ENCODE assay signal across 8 cellular contexts in the genomic region with DNA sequence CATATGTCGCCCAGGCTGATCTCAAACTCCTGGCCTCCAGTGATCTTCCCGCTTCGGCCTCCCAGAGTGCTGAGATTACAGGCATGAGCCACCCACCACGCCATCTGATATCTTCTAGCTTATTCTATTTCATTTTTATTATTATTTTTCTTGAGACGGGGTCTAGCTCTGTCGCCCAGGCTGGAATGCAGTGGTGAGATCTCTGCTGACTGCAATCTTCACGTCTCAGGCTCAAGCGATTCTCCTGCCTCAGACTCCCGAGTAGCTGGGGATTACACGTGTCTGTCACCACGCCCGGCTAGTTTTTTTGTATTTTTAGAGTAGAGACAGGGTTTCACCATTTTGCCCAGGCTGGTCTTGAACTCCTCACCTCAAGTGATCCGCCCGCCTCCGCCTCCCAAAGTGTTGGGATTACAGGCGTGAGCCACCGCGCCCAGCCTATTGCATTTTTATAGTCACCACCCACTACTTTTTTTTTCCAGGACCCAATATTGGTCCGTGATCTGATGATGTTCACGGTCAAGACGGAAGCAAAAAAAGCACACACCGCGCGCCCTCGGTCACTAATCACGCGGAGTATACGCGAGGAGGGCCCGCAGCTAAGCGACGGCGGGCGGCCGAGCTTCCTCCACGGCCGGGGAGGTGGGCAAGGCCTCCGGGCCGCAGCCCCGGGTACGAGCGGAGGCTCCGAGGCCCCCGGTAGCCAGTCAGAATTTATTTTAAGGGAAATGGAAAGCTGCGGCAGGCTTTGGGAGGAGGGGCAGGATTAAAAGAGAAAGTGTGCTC. TPM values are rescaled to one million over a fixed set of nuclear protein-coding genes. Genes with fewer than 3 reads are reported as not detected.
DNase-seq lines count a peak whose midpoint lies in the region; ATAC-seq and TF ChIP-seq lines count a peak whose summit lies in the region.

No MANE protein-coding gene starts in this region.

- CTCF ChIA-PET in A673 (lab: Charles Lee): no interaction called here
- CTCF ChIA-PET in SK-N-SH (lab: Yijun Ruan, JAX): interaction anchor here (0.8 to 1.4 kb wide), 5 partner anchors 15 to 110 kb away, joined by 3 to 8 read pairs (median 3); no protein-coding TSS in a partner anchor

- H3K4me1 ChIP-seq in A673 (ENCODE audit: insufficient read depth, low read length, poor library complexity, severe bottlenecking) (peaks cover 17% of the 10 kb centered on the region), SK-N-SH (ENCODE audit: control insufficient read depth in 1 of 2, insufficient read depth in 2 of 2, low read depth in 1 of 2, low read length in 1 of 2) (peaks cover 9 to 31% of the 10 kb centered on the region in 2 experiments; a peak in 3 of 4 replicates), esophagus (ENCODE audit: control insufficient read depth in 2 of 2, insufficient read depth in 2 of 2, low read length in 1 of 2) (peaks cover 3 to 12% of the 10 kb centered on the region in 2 donors)

- TF ChIP-seq EP300 in SK-N-SH (IDR thresholded peaks at IDR 0.05; ENCODE audit: borderline replicate concordance in 1 of 2, low read depth in 1 of 2, low read length in 1 of 2): no peak

- H3K36me3 ChIP-seq in A673 (ENCODE audit: insufficient read depth, low read length, poor library complexity, severe bottlenecking) (peaks cover 24% of the 10 kb centered on the region), SK-N-SH (replicated peaks in 1 of 2; ENCODE audit: control insufficient read depth in 1 of 2, insufficient read depth in 2 of 2, low read length in 1 of 2) (peaks cover 8 to 16% of the 10 kb centered on the region in 2 experiments), esophagus (ENCODE audit: control insufficient read depth in 2 of 2, insufficient read depth in 2 of 2, low read length in 1 of 2) (peaks cover 8 to 10% of the 10 kb centered on the region in 2 donors)

- peak overlapping the region; percentile 92 for H3K4me3 Mint-ChIP-seq in neural crest cell

- H3K9ac ChIP-seq in SK-N-SH: peak overlapping the region; percentile 74

- H3K4me1 Mint-ChIP-seq in neural crest cell: peaks cover 31% of the 10 kb centered on the region

- H3K27me3 ChIP-seq in A673 (replicated peaks; ENCODE audit: insufficient read depth, low read depth, low read length, poor library complexity) (no peaks in the 10 kb centered on the region), SK-N-SH (ENCODE audit: insufficient read depth) (no peaks in the 10 kb centered on the region), esophagus (ENCODE audit: control insufficient read depth in 1 of 2, insufficient read depth in 2 of 2, low read length in 2 of 2) (peaks cover 0 to 9% of the 10 kb centered on the region in 2 donors)

- TF ChIP-seq RAD21 in SK-N-SH (IDR thresholded peaks at IDR 0.05; ENCODE audit: low read length): no peak

- H3F3A ChIP-seq in SK-N-SH (replicated peaks; ENCODE audit: insufficient read depth): peaks cover 6% of the 10 kb centered on the region

- peak overlapping the region; percentile 75 for H3K27ac Mint-ChIP-seq in neural crest cell (ENCODE audit: unreplicated experiment)

- TSS peak; percentile 48 for BruUV-seq in A673 (replicated peaks; lab: Mats Ljungman, UMichigan)

- DNase-seq in A673 (ENCODE audit: low spot score): no peak
- DNase-seq in SK-N-SH: no peak
- DNase-seq in neural crest cell (ENCODE audit: low read depth, low spot score): no peak
- DNase-seq in putamen (ENCODE audit: low spot score): no peak
- no peak for DNase-seq in NCI-H524 treated with DMSO at 0.1 percent for 48 hours (lab: John Stamatoyannopoulos, UW)

- H3K4me3 ChIP-seq in A673 (ENCODE audit: low read depth, low read length, poor library complexity, severe bottlenecking) (peak overlapping the region; percentile 89), SK-N-SH (ENCODE audit: low read depth in 2 of 2, low read length in 1 of 2) (peak overlapping the region; percentile 54 to 71), esophagus (ENCODE audit: low read depth in 1 of 2, low read length in 2 of 2) (peak overlapping the region; percentile 62 to 78)

- no peaks in the 10 kb centered on the region for H3K9me3 Mint-ChIP-seq in neural crest cell

- peaks cover 34% of the 10 kb centered on the region for H3K79me2 ChIP-seq in SK-N-SH (ENCODE audit: insufficient read depth)

- POLR2A ChIA-PET in A673 (lab: Charles Lee; ENCODE audit: low non-redundant PET) (interaction anchor here (0.9 kb wide), 1 partner anchor 20 kb away, joined by 3 read pairs; no protein-coding TSS in a partner anchor), SK-N-SH (lab: Yijun Ruan, JAX) (interaction anchor here (0.7 to 3.8 kb wide), 9 partner anchors 8 to 101 kb away, joined by 3 to 41 read pairs (median 4); partner anchors contain the start of genes PSMA7, SS18L1 and TAF4)

- H3K9me3 ChIP-seq in A673 (ENCODE audit: low read depth, low read length, poor library complexity, severe bottlenecking) (no peaks in the 10 kb centered on the region), SK-N-SH (no peaks in the 10 kb centered on the region), esophagus (ENCODE audit: control insufficient read depth in 2 of 2, insufficient read depth in 1 of 2, low read depth in 1 of 2, low read length in 1 of 2) (no peaks in the 10 kb centered on the region)

- peaks cover 9% of the 10 kb centered on the region for H3K36me3 Mint-ChIP-seq in neural crest cell (ENCODE audit: low read depth)

- peak overlapping the region; percentile 96 for H2AFZ ChIP-seq in SK-N-SH (ENCODE audit: low read depth)

- peaks cover 26% of the 10 kb centered on the region for H4K20me1 ChIP-seq in SK-N-SH (ENCODE audit: insufficient read depth)

- H3K27ac ChIP-seq in A673 (ENCODE audit: low read depth, low read length, poor library complexity, severe bottlenecking): peak overlapping the region; percentile 92
- peak overlapping the region; percentile 85 to 86 for H3K27ac ChIP-seq in SK-N-SH (ENCODE audit: low read depth in 2 of 2, low read length in 1 of 2)
- H3K27ac ChIP-seq in esophagus (ENCODE audit: low read depth in 2 of 2, low read length in 1 of 2): peak overlapping the region; percentile 93 to 98

- peaks cover 8% of the 10 kb centered on the region for H3K27me3 Mint-ChIP-seq in neural crest cell (ENCODE audit: low read depth)

- 37% methylated on average over 43 of the region's 45 CpGs for WGBS in SK-N-SH (ENCODE audit: low lambda C conversion rate)
- 15 to 17% methylated on average over 45 of the region's 45 CpGs for WGBS in esophagus, 2 donors

- TF ChIP-seq CTCF in A673 (conservative IDR thresholded peaks at IDR 0.05; ENCODE audit: low read depth, low read length) (no peak), SK-N-SH (IDR thresholded peaks at IDR 0.05) (no peak), neural crest cell (conservative IDR thresholded peaks at IDR 0.05) (no peak)

- H3K4me2 ChIP-seq in SK-N-SH: peak overlapping the region; percentile 92

- ATAC-seq in GM18858 (IDR thresholded peaks at IDR 0.05; ENCODE audit: unreplicated experiment) (peak; percentile 6), HG03064 (IDR thresholded peaks at IDR 0.05; ENCODE audit: low read depth, unreplicated experiment) (peak; percentile 1)

- intact Hi-C loops in A673 (cut with micrococcal nuclease; ENCODE audit: unreplicated experiment): loop anchor here (2.0 kb wide), 1 partner anchor 54 kb away; no protein-coding TSS in a partner anchor

- no peaks in the 10 kb centered on the region for H3K9me2 ChIP-seq in SK-N-SH

TF ChIP-seq in SK-N-SH, 30 proteins besides CTCF, POLR2A, EP300 and RAD21 (continues in another document):
- TF ChIP-seq CHD2 (IDR thresholded peaks at IDR 0.05; ENCODE audit: low read length, partially characterized antibody): peak; percentile 54
- TF ChIP-seq TCF12 (IDR thresholded peaks at IDR 0.05): no peak
- TF ChIP-seq RCOR1 (IDR thresholded peaks at IDR 0.05; ENCODE audit: low read length): no peak
- TF ChIP-seq FOXM1 (IDR thresholded peaks at IDR 0.05; ENCODE audit: low read depth): no peak
- TF ChIP-seq, protein P1, sequence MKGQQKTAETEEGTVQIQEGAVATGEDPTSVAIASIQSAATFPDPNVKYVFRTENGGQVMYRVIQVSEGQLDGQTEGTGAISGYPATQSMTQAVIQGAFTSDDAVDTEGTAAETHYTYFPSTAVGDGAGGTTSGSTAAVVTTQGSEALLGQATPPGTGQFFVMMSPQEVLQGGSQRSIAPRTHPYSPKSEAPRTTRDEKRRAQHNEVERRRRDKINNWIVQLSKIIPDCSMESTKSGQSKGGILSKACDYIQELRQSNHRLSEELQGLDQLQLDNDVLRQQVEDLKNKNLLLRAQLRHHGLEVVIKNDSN (IDR thresholded peaks at IDR 0.05; ENCODE audit: borderline replicate concordance, low read depth): no peak
- TF ChIP-seq SMC3 (IDR thresholded peaks at IDR 0.05; ENCODE audit: low read depth, low read length): no peak
- TF ChIP-seq ELF1 (IDR thresholded peaks at IDR 0.05): no peak
- no peak for TF ChIP-seq MXI1 (IDR thresholded peaks at IDR 0.05; ENCODE audit: low read depth, low read length)
- TF ChIP-seq NRF1 (IDR thresholded peaks at IDR 0.05; ENCODE audit: low read depth, low read length): no peak

RNA-seq across cellular contexts. Expression of gene LSM14B, which starts 1.1 kb away (rescaled TPM):
- total RNA-seq in A673 (2021) (72.5 and 80.2 TPM in 2 replicates), neural crest cell (97.1 TPM in 2 replicates)
- polyA plus RNA-seq in SK-N-SH (2012; rRNA removed) (52.2 and 64.6 TPM in 2 replicates), esophagus (10 to 100 TPM; 12.3 to 20.2 TPM)
- 36.9 and 51.7 TPM in 2 replicates for polyA plus RNA-seq in SK-N-SH (2012; cell fraction: cytosol; rRNA removed)
- polyA plus RNA-seq in SK-N-SH (2012; cell fraction: nucleus; rRNA removed): 45.2 and 49.2 TPM in 2 replicates

RNA-seq across cellular contexts. Expression of gene PSMA7, which starts 22.0 kb away (rescaled TPM):
- total RNA-seq in A673 (2021): 555 and 593 TPM in 2 replicates
- polyA plus RNA-seq in SK-N-SH (2012; rRNA removed): 687 and 801 TPM in 2 replicates
- polyA plus RNA-seq in SK-N-SH (2012; cell fraction: cytosol; rRNA removed): 613 and 674 TPM in 2 replicates
- polyA plus RNA-seq in SK-N-SH (2012; cell fraction: nucleus; rRNA removed): 549 and 666 TPM in 2 replicates
- polyA plus RNA-seq in esophagus: 100 to 1,000 TPM in 1 of 2 donors, 10 to 100 TPM in 1; 96.8 to 294 TPM
- 318 and 322 TPM in 2 replicates for total RNA-seq in neural crest cell

RNA-seq across cellular contexts. Expression of gene SS18L1, which starts 22.4 kb away (rescaled TPM):
- total RNA-seq in A673 (2021) (34.7 and 39.6 TPM in 2 replicates), neural crest cell (29.6 and 30.0 TPM in 2 replicates)
- polyA plus RNA-seq in SK-N-SH (2012; rRNA removed) (10.7 and 13.1 TPM in 2 replicates), esophagus (10 to 100 TPM in 1 of 2 donors, 1 to 10 TPM in 1; 5.5 to 14.7 TPM)
- 6.1 and 7.6 TPM in 2 replicates for polyA plus RNA-seq in SK-N-SH (2012; cell fraction: cytosol; rRNA removed)
- 38.4 and 51.9 TPM in 2 replicates for polyA plus RNA-seq in SK-N-SH (2012; cell fraction: nucleus; rRNA removed)

RNA-seq across cellular contexts. Expression of gene TAF4, which starts 55.5 kb away (rescaled TPM):
- 32.7 and 37.0 TPM in 2 replicates for total RNA-seq in A673 (2021)
- 2.9 and 4.8 TPM in 2 replicates for polyA plus RNA-seq in SK-N-SH (2012; rRNA removed)
- polyA plus RNA-seq in SK-N-SH (2012; cell fraction: cytosol; rRNA removed): 6.3 and 6.6 TPM in 2 replicates
- polyA plus RNA-seq in SK-N-SH (2012; cell fraction: nucleus; rRNA removed): 17.4 and 27.1 TPM in 2 replicates
- polyA plus RNA-seq in esophagus: 1 to 10 TPM; 4.2 to 5.8 TPM
- 33.6 and 35.1 TPM in 2 replicates for total RNA-seq in neural crest cell
